Comparison of ENCODE assay signal across 18 cellular contexts in genomic region chrX:68084765-68085164, GRCh38.
DNase-seq lines count a peak whose midpoint lies in the region; ATAC-seq, FAIRE-seq and TF ChIP-seq lines count a peak whose summit lies in the region.
"Had no signal": no experiment of that assay in that cellular context is flagged by ENCODE, and none has a peak within 500 bp of the region (broad histone marks: within the 10 kb centered on the region; RNA-seq: fewer than 3 reads in every experiment).

No MANE protein-coding gene starts in this region.

- no TSS peak for BruUV-seq in HepG2 (replicated peaks; lab: Mats Ljungman, UMichigan)

- H3K9me3 ChIP-seq in right lobe of liver (no peaks in the 10 kb centered on the region), HepG2 (ENCODE audit: low read length) (no peaks in the 10 kb centered on the region), adipocyte (ENCODE audit: control insufficient read depth, low read length) (no peaks in the 10 kb centered on the region)
- H3K9me3 ChIP-seq: SJCRH30 had no signal

- POLR2A ChIA-PET in HepG2 (lab: Yijun Ruan, JAX) = no interaction called here

- no peak for FAIRE-seq in HepG2 (lab: Jason Lieb, UNC)
- FAIRE-seq: A204.1, GM12892, HTR-8/SVneo, small intestine had no signal

- no peaks in the 10 kb centered on the region for H3K27me3 ChIP-seq in right lobe of liver
- H3K27me3 ChIP-seq in HepG2 (ENCODE audit: control insufficient read depth in 1 of 2, insufficient read depth in 2 of 2, low read length in 2 of 2) = no peaks in the 10 kb centered on the region
- H3K27me3 ChIP-seq in adipocyte (replicated peaks; ENCODE audit: control insufficient read depth, insufficient read depth, low read length) = peaks cover 7% of the 10 kb centered on the region
- H3K27me3 ChIP-seq: SJCRH30, tibial artery had no signal

- H3K4me1 ChIP-seq in right lobe of liver (no peaks in the 10 kb centered on the region), HepG2 (ENCODE audit: insufficient read depth, low read length) (no peaks in the 10 kb centered on the region), adipocyte (ENCODE audit: control insufficient read depth, insufficient read depth, low read length) (peaks cover 27% of the 10 kb centered on the region)
- H3K4me1 ChIP-seq: SJCRH30 had no signal

- CTCF ChIA-PET in HepG2 (lab: Yijun Ruan, JAX; ENCODE audit: low intra/inter-chr PET ratio, low total read pairs) = no interaction called here

- TF ChIP-seq EP300 in HepG2 (IDR thresholded peaks at IDR 0.05; ENCODE audit: low read depth in 2 of 2, low read length in 2 of 2) = no peak
- no peak for TF ChIP-seq EP300 in HepG2 (CRISPR knock-in tag; IDR thresholded peaks at IDR 0.05; ENCODE audit: borderline replicate concordance)

- TF ChIP-seq POLR2A in right lobe of liver (IDR thresholded peaks at IDR 0.05) (no peak), HepG2 (IDR thresholded peaks at IDR 0.05; ENCODE audit: insufficient read depth in 1 of 2, low read depth in 2 of 2, low read length in 2 of 2) (no peak)

- WGBS in right lobe of liver (ENCODE audit: insufficient coverage, low coverage, low lambda C conversion rate, missing lambda C conversion rate) = 27% methylated on average over 1 of the region's 1 CpG
- WGBS in HepG2 (ENCODE audit: low lambda C conversion rate) = no CpG with 5 or more reads among the region's 1 CpG

- peak; percentile 53 to 86 (median 75) for ATAC-seq in right lobe of liver
- no peak for ATAC-seq in HepG2
- ATAC-seq in left cardiac atrium = peak; percentile 23 to 59
- ATAC-seq in GM21576 (IDR thresholded peaks at IDR 0.05; ENCODE audit: unreplicated experiment) = no peak
- ATAC-seq: HCT116, WTC11 had no signal

- no peak overlapping the region for H3K27ac ChIP-seq in right lobe of liver
- H3K27ac ChIP-seq in HepG2 (ENCODE audit: extremely low read length, insufficient read depth, low read length) = no peak overlapping the region
- H3K27ac ChIP-seq: SJCRH30 had no signal

- no peak overlapping the region for H3K4me3 ChIP-seq in right lobe of liver
- no peak overlapping the region for H3K4me3 ChIP-seq in HepG2 (replicated peaks in 1 of 3; ENCODE audit: insufficient read depth in 1 of 3, low read depth in 2 of 3, low read length in 3 of 3)
- H3K4me3 ChIP-seq in adipocyte (ENCODE audit: low read length) = no peak overlapping the region
- H3K4me3 ChIP-seq: SJCRH30, tibial artery had no signal

- no peaks in the 10 kb centered on the region for H3K36me3 ChIP-seq in right lobe of liver
- no peaks in the 10 kb centered on the region for H3K36me3 ChIP-seq in HepG2 (replicated peaks in 1 of 2; ENCODE audit: control insufficient read depth in 1 of 2, insufficient read depth in 2 of 2, low read length in 2 of 2)
- no peaks in the 10 kb centered on the region for H3K36me3 ChIP-seq in adipocyte (ENCODE audit: control insufficient read depth, insufficient read depth, low read length, severe bottlenecking)
- H3K36me3 ChIP-seq: SJCRH30, tibial artery had no signal

- no peak overlapping the region for H2AFZ ChIP-seq in HepG2 (ENCODE audit: low read length)

- H3K4me2 ChIP-seq in HepG2 (ENCODE audit: low read depth, low read length) = no peak overlapping the region

- DNase-seq in right lobe of liver (peak in 1 of 3 donors; percentile 41), HepG2 (ENCODE audit: low spot score) (no peak), adipocyte (ENCODE audit: low read depth) (peak; percentile 64), left cardiac atrium (no peak), NCI-H1417 (lab: John Stamatoyannopoulos, UW) (no peak), NCI-H2171 (lab: John Stamatoyannopoulos, UW) (no peak), COLO668 (lab: John Stamatoyannopoulos, UW; ENCODE audit: unreplicated experiment) (no peak)
- DNase-seq: DMS53, NCI-H1436 treated with DMSO at 0.1 percent for 48 hours, SJCRH30, small intestine had no signal

- no peaks in the 10 kb centered on the region for H3K79me2 ChIP-seq in HepG2 (ENCODE audit: insufficient read depth, low read length)

- intact Hi-C loops in right lobe of liver (cut with DNase I) (no loop called here), HepG2 (cut with micrococcal nuclease; ENCODE audit: unreplicated experiment) (no loop called here), left cardiac atrium (cut with DNase I) (no loop called here)

- in situ Hi-C loops in HepG2 (cut with HindIII; ENCODE audit: extremely low pct_ligation_motif_present, low pct_unique_long_range_greater_than_20kb) = no loop called here

- TF ChIP-seq RAD21 in HepG2 (CRISPR knock-in tag; IDR thresholded peaks at IDR 0.05) = no peak

- TF ChIP-seq CTCF in right lobe of liver (IDR thresholded peaks at IDR 0.05) (no peak), HepG2 (CRISPR knock-in tag; IDR thresholded peaks at IDR 0.05) (no peak)

- H3K9ac ChIP-seq in HepG2 (ENCODE audit: insufficient read depth, low read depth, low read length) (no peak overlapping the region), adipocyte (ENCODE audit: low read length) (no peak overlapping the region)

- H4K20me1 ChIP-seq in HepG2 (ENCODE audit: insufficient read depth, low read length) = no peaks in the 10 kb centered on the region

TF ChIP-seq in HepG2, 621 proteins besides CTCF, POLR2A, EP300 and RAD21 (continues in another document):
- no peak for TF ChIP-seq ZNF737 (CRISPR knock-in tag; IDR thresholded peaks at IDR 0.05; ENCODE audit: borderline replicate concordance)
- no peak for TF ChIP-seq HOXD1 (CRISPR knock-in tag; IDR thresholded peaks at IDR 0.05)
- TF ChIP-seq ZNF251 (CRISPR knock-in tag; IDR thresholded peaks at IDR 0.05) = no peak
- TF ChIP-seq ZNF687 (CRISPR knock-in tag; IDR thresholded peaks at IDR 0.05) = no peak
- TF ChIP-seq ZNF33B (CRISPR knock-in tag; IDR thresholded peaks at IDR 0.05) = no peak
- no peak for TF ChIP-seq ZNF225 (CRISPR knock-in tag; IDR thresholded peaks at IDR 0.05)
- no peak for TF ChIP-seq KAT7 (CRISPR knock-in tag; IDR thresholded peaks at IDR 0.05; ENCODE audit: borderline replicate concordance)
- TF ChIP-seq ZBTB46 (CRISPR knock-in tag; IDR thresholded peaks at IDR 0.05; ENCODE audit: borderline replicate concordance) = no peak
- no peak for TF ChIP-seq GATA4 (IDR thresholded peaks at IDR 0.05; ENCODE audit: borderline replicate concordance, low read depth)
- no peak for TF ChIP-seq HOXA7 (CRISPR knock-in tag; IDR thresholded peaks at IDR 0.05)
- no peak for TF ChIP-seq PCBP2 (optimal IDR thresholded peaks at IDR 0.05; ENCODE audit: low read depth, low read length, poor library complexity, severe bottlenecking)
- no peak for TF ChIP-seq HIC2 (CRISPR knock-in tag; IDR thresholded peaks at IDR 0.05; ENCODE audit: low read depth)
- no peak for TF ChIP-seq HMG20B (CRISPR knock-in tag; conservative IDR thresholded peaks at IDR 0.05)
- TF ChIP-seq FOXK1 (CRISPR knock-in tag; IDR thresholded peaks at IDR 0.05; ENCODE audit: borderline replicate concordance, low read depth) = no peak

Comparison
In these comparisons a context has a peak if more than half of its experiments do, and no peak if none do; other contexts are left out.
1. ATAC-seq: peak in right lobe of liver (4 of 4) and left cardiac atrium (2 of 2); none in HepG2 (single experiment) and GM21576 (single experiment).